Comparison of ENCODE assay signal across 1 cellular context in the genomic region with DNA sequence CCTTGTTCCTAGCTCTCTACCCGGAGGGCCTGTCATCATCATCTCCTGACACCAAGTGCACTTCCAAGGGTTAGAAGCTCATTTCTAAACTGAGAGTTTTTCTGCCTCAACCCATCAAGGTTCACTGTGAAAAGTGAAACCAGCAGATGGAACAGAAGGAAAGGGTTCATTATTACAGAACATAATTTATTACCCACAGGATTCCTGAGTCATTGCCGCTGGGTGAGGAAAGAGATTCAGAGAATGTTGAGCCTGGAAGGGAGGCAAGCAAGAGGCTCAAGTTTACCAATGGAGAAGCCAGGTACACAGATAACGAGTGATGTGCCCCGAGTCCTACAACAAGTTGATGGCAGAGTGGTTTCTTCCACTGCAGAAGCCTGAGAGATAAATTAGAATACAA.
TF ChIP-seq lines count a peak whose summit lies in the region.

No MANE protein-coding gene starts in this region.

TF ChIP-seq in K562, 482 proteins besides CTCF, POLR2A, EP300 and RAD21 (continued from another document):
- TF ChIP-seq, protein P1, sequence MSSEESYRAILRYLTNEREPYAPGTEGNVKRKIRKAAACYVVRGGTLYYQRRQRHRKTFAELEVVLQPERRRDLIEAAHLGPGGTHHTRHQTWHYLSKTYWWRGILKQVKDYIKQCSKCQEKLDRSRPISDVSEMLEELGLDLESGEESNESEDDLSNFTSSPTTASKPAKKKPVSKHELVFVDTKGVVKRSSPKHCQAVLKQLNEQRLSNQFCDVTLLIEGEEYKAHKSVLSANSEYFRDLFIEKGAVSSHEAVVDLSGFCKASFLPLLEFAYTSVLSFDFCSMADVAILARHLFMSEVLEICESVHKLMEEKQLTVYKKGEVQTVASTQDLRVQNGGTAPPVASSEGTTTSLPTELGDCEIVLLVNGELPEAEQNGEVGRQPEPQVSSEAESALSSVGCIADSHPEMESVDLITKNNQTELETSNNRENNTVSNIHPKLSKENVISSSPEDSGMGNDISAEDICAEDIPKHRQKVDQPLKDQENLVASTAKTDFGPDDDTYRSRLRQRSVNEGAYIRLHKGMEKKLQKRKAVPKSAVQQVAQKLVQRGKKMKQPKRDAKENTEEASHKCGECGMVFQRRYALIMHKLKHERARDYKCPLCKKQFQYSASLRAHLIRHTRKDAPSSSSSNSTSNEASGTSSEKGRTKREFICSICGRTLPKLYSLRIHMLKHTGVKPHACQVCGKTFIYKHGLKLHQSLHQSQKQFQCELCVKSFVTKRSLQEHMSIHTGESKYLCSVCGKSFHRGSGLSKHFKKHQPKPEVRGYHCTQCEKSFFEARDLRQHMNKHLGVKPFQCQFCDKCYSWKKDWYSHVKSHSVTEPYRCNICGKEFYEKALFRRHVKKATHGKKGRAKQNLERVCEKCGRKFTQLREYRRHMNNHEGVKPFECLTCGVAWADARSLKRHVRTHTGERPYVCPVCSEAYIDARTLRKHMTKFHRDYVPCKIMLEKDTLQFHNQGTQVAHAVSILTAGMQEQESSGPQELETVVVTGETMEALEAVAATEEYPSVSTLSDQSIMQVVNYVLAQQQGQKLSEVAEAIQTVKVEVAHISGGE (CRISPR knock-in tag; IDR thresholded peaks at IDR 0.05): no peak
- no peak for TF ChIP-seq ZNF408 (CRISPR knock-in tag; IDR thresholded peaks at IDR 0.05; ENCODE audit: low read depth)
- no peak for TF ChIP-seq FUS (optimal IDR thresholded peaks at IDR 0.05; ENCODE audit: low read depth, low read length)
- no peak for TF ChIP-seq CBX5 (IDR thresholded peaks at IDR 0.05; ENCODE audit: borderline replicate concordance, low read depth)
- no peak for TF ChIP-seq SP2 (IDR thresholded peaks at IDR 0.05; ENCODE audit: extremely low read depth, low read depth, low read length, poor library complexity, severe bottlenecking)
- no peak for TF ChIP-seq ZNF384 (IDR thresholded peaks at IDR 0.05; ENCODE audit: low read depth, low read length)
- TF ChIP-seq ZSCAN32 (CRISPR knock-in tag; IDR thresholded peaks at IDR 0.05): no peak
- TF ChIP-seq, protein P2, sequence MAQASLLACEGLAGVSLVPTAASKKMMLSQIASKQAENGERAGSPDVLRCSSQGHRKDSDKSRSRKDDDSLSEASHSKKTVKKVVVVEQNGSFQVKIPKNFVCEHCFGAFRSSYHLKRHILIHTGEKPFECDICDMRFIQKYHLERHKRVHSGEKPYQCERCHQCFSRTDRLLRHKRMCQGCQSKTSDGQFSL (CRISPR knock-in tag; IDR thresholded peaks at IDR 0.05): no peak
- TF ChIP-seq, protein P2 (tag; IDR thresholded peaks at IDR 0.05): 0 out of 4 replicates have a peak, but pooled peaks of 1 of the 2 experiments have one; percentile 27
- no peak for TF ChIP-seq HMG20A (CRISPR knock-in tag; conservative IDR thresholded peaks at IDR 0.05)
- no peak for TF ChIP-seq BCOR (IDR thresholded peaks at IDR 0.05)
